ENCODE assay signal across 7 cellular contexts in the genomic region with DNA sequence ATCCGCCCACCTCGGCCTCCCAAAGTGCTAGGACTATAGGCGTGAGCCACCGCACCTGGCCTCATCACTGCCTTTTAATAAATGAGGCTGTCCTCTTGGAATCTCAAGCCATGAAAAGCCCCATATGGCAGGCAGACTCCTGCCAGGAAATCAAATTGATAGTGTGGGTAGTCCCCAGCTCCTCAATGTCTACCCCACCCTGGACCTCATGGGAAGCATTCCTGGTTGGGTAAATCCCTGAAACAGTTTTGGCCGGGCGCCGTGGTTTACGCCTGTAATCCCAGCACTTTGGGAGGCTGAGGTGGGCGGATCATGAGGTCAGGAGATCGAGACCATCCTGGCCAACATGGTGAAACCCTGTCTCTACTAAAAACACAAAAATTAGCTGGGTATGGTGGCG.
A peak's percentile ranks its signal among the peaks of the same experiment; 100 is the strongest.
DNase-seq lines count a peak whose midpoint lies in the region; FAIRE-seq and TF ChIP-seq lines count a peak whose summit lies in the region.
"Not testable (repeated sequence)": the region's sequence is repeated elsewhere in the genome, so short reads cannot be mapped to it uniquely, and the experiment has no call there.

No MANE protein-coding gene starts in this region.

- FAIRE-seq in kidney (lab: Jason Lieb, UNC) = not testable (repeated sequence)

- not testable (repeated sequence) for H3K9me3 Mint-ChIP-seq in activated naive CD8-positive, alpha-beta T cell treated with anti-CD3 and anti-CD28 coated beads for 36 hours; chondrocyte (ENCODE audit: low read depth)

- not testable (repeated sequence) for TF ChIP-seq CTCF in chondrocyte (IDR thresholded peaks at IDR 0.05); kidney (IDR thresholded peaks at IDR 0.05; ENCODE audit: borderline replicate concordance, extremely low read depth, insufficient read depth); sigmoid colon (IDR thresholded peaks at IDR 0.05)

- not testable (repeated sequence) for H3K4me1 Mint-ChIP-seq in activated naive CD8-positive, alpha-beta T cell treated with anti-CD3 and anti-CD28 coated beads for 36 hours
- H3K4me1 Mint-ChIP-seq in chondrocyte (ENCODE audit: low read depth) = peaks cover 30% of the 10 kb centered on the region

- WGBS in sigmoid colon, 2 donors = 69 to 87% methylated on average over 11 of the region's 11 CpGs

- not testable (repeated sequence) for H3K27me3 ChIP-seq in sigmoid colon

- peak overlapping the region; percentile 25 for H3K27ac Mint-ChIP-seq in activated naive CD8-positive, alpha-beta T cell treated with anti-CD3 and anti-CD28 coated beads for 36 hours
- H3K27ac Mint-ChIP-seq in chondrocyte (ENCODE audit: unreplicated experiment) = peak overlapping the region; percentile 82

- H3K4me3 Mint-ChIP-seq in activated naive CD8-positive, alpha-beta T cell treated with anti-CD3 and anti-CD28 coated beads for 36 hours; chondrocyte (ENCODE audit: unreplicated experiment): not testable (repeated sequence)

- not testable (repeated sequence) for TF ChIP-seq EP300 in sigmoid colon (IDR thresholded peaks at IDR 0.05)

- H3K4me3 ChIP-seq in kidney (ENCODE audit: low read length in 2 of 2); sigmoid colon: not testable (repeated sequence)

- not testable (repeated sequence) for H3K9me3 ChIP-seq in kidney (ENCODE audit: control insufficient read depth in 1 of 2, low read length in 2 of 2); sigmoid colon

- not testable (repeated sequence) for H3K9ac ChIP-seq in kidney (ENCODE audit: low read length in 2 of 2)

- not testable (repeated sequence) for H3K36me3 Mint-ChIP-seq in activated naive CD8-positive, alpha-beta T cell treated with anti-CD3 and anti-CD28 coated beads for 36 hours; chondrocyte (ENCODE audit: low read depth)

- not testable (repeated sequence) for H3K36me3 ChIP-seq in kidney (ENCODE audit: control insufficient read depth in 1 of 2, insufficient read depth in 2 of 2, low read length in 2 of 2); sigmoid colon

- intact Hi-C loops in kidney (cut with DNase I); sigmoid colon (cut with DNase I): not testable (repeated sequence)

- not testable (repeated sequence) for H3K27ac ChIP-seq in kidney (ENCODE audit: low read depth in 2 of 2, low read length in 2 of 2); sigmoid colon

- DNase-seq in DMS 273 (lab: John Stamatoyannopoulos, UW; ENCODE audit: unreplicated experiment) (peak; percentile 92), NCI-H1694 (lab: John Stamatoyannopoulos, UW) (peak; percentile 75), NCI-H69 (lab: John Stamatoyannopoulos, UW) (peak; percentile 53), chondrocyte (ENCODE audit: low spot score) (peak; percentile 44), kidney (peak; percentile 18), sigmoid colon (peak; percentile 34)
- DNase-seq in activated naive CD8-positive, alpha-beta T cell treated with anti-CD3 and anti-CD28 coated beads for 36 hours = not testable (repeated sequence)

- not testable (repeated sequence) for H3K4me1 ChIP-seq in kidney (ENCODE audit: control insufficient read depth in 1 of 2, insufficient read depth in 1 of 2, low read depth in 1 of 2, low read length in 2 of 2); sigmoid colon

- H3K27me3 Mint-ChIP-seq in activated naive CD8-positive, alpha-beta T cell treated with anti-CD3 and anti-CD28 coated beads for 36 hours; chondrocyte (ENCODE audit: low read depth): not testable (repeated sequence)

- TF ChIP-seq POLR2A in sigmoid colon (IDR thresholded peaks at IDR 0.05) = not testable (repeated sequence)
